Comparison of ENCODE assay signal across 17 cellular contexts in genomic region chr10:6569259-6569658, GRCh38. TPM values are rescaled to one million over a fixed set of nuclear protein-coding genes. Genes with fewer than 3 reads are reported as not detected.
DNase-seq lines count a peak whose midpoint lies in the region; ATAC-seq and TF ChIP-seq lines count a peak whose summit lies in the region.
"Had no signal": no experiment of that assay in that cellular context is flagged by ENCODE, and none has a peak within 500 bp of the region (broad histone marks: within the 10 kb centered on the region; RNA-seq: fewer than 3 reads in every experiment).

No MANE protein-coding gene starts in this region.

- no peak for ATAC-seq in CD4-positive, alpha-beta T cell (ENCODE audit: poor library complexity)
- peak; percentile 35 for ATAC-seq in activated T-helper 17 cell treated with anti-CD3 and anti-CD28 coated beads, Interleukin-2, amount 50 U/mL, for 72 hours (replicated peaks)
- ATAC-seq in HG03097 (IDR thresholded peaks at IDR 0.05; ENCODE audit: low FRiP score, unreplicated experiment): no peak
- ATAC-seq: GM23338 had no signal

- TF ChIP-seq CTCF in CD4-positive, alpha-beta T cell (IDR thresholded peaks at IDR 0.05): no peak

- no peaks in the 10 kb centered on the region for H3K9me3 Mint-ChIP-seq in activated CD4-positive, alpha-beta T cell treated with anti-CD3 and anti-CD28 coated beads, Interleukin-2, amount 10 ng/mL, durations not matched to agents 24 days and 14 days
- H3K9me3 Mint-ChIP-seq in CD4-positive, alpha-beta T cell: no peaks in the 10 kb centered on the region
- H3K9me3 Mint-ChIP-seq in activated T-helper 17 cell treated with anti-CD3 and anti-CD28 coated beads, Interleukin-2, amount 50 U/mL, for 72 hours: no peaks in the 10 kb centered on the region
- H3K9me3 Mint-ChIP-seq in immature natural killer cell: no peaks in the 10 kb centered on the region
- H3K9me3 Mint-ChIP-seq: CD14-positive monocyte, GM23338 had no signal

- no peak overlapping the region for H3K27ac ChIP-seq in CD4-positive, alpha-beta T cell (ENCODE audit: low read depth, low read length)

- POLR2A ChIA-PET in CD4-positive, alpha-beta T cell (lab: Charles Lee): interaction anchor here (0.6 to 2.8 kb wide), 3 partner anchors 26 to 39 kb away, joined by 3 to 10 read pairs (median 6); no protein-coding TSS in a partner anchor

- intact Hi-C loops in activated CD4-positive, alpha-beta T cell treated with anti-CD3 and anti-CD28 coated beads, Interleukin-2, amount 10 ng/mL, durations not matched to agents 24 days and 14 days (cut with micrococcal nuclease): no loop called here
- intact Hi-C loops in CD4-positive, alpha-beta T cell (cut with DNase I, micrococcal nuclease): no loop called here

- H3K36me3 Mint-ChIP-seq in activated CD4-positive, alpha-beta T cell treated with anti-CD3 and anti-CD28 coated beads, Interleukin-2, amount 10 ng/mL, durations not matched to agents 24 days and 14 days (ENCODE audit: low read depth): peaks cover 29% of the 10 kb centered on the region
- peaks cover 42% of the 10 kb centered on the region for H3K36me3 Mint-ChIP-seq in CD4-positive, alpha-beta T cell (ENCODE audit: low read depth)
- peaks cover 52% of the 10 kb centered on the region for H3K36me3 Mint-ChIP-seq in activated T-helper 17 cell treated with anti-CD3 and anti-CD28 coated beads, Interleukin-2, amount 50 U/mL, for 72 hours (ENCODE audit: low read depth)
- H3K36me3 Mint-ChIP-seq in immature natural killer cell: peaks cover 13 to 19% (median 14%) of the 10 kb centered on the region in 3 donors
- H3K36me3 Mint-ChIP-seq: CD14-positive monocyte had no signal

- peak; percentile 52 for DNase-seq in activated CD4-positive, alpha-beta T cell treated with anti-CD3 and anti-CD28 coated beads, Interleukin-2, amount 10 ng/mL, durations not matched to agents 24 days and 14 days
- no peak for DNase-seq in activated CD4-positive, alpha-beta T cell treated with anti-CD3 and anti-CD28 coated beads, Interleukin-2, amount 50 U/mL, for 4 hours
- DNase-seq in CD4-positive, alpha-beta T cell: no peak
- DNase-seq in immature natural killer cell: no peak
- DNase-seq in globus pallidus (ENCODE audit: low spot score): no peak
- DNase-seq in NCI-H128 (lab: John Stamatoyannopoulos, UW; ENCODE audit: unreplicated experiment): no peak
- DNase-seq: DND-41, GDM1, IMR-90, NCI-H1417 treated with DMSO at 0.1 percent for 48 hours, NCI-H2029 treated with DMSO at 0.1 percent for 48 hours, NCI-H510A treated with DMSO at 0.1 percent for 48 hours had no signal

- CTCF ChIA-PET in CD4-positive, alpha-beta T cell (lab: Charles Lee): no interaction called here

- H3K4me1 Mint-ChIP-seq in activated CD4-positive, alpha-beta T cell treated with anti-CD3 and anti-CD28 coated beads, Interleukin-2, amount 10 ng/mL, durations not matched to agents 24 days and 14 days: peaks cover 73% of the 10 kb centered on the region
- H3K4me1 Mint-ChIP-seq in CD4-positive, alpha-beta T cell (ENCODE audit: low read depth): peaks cover 93% of the 10 kb centered on the region
- peaks cover 38% of the 10 kb centered on the region for H3K4me1 Mint-ChIP-seq in activated T-helper 17 cell treated with anti-CD3 and anti-CD28 coated beads, Interleukin-2, amount 50 U/mL, for 72 hours
- H3K4me1 Mint-ChIP-seq in immature natural killer cell: peaks cover 94 to 96% of the 10 kb centered on the region in 2 donors

- H3K27ac Mint-ChIP-seq in activated CD4-positive, alpha-beta T cell treated with anti-CD3 and anti-CD28 coated beads, Interleukin-2, amount 10 ng/mL, durations not matched to agents 24 days and 14 days: peak overlapping the region; percentile 39
- peak overlapping the region; percentile 61 for H3K27ac Mint-ChIP-seq in CD4-positive, alpha-beta T cell
- peak overlapping the region; percentile 66 for H3K27ac Mint-ChIP-seq in activated T-helper 17 cell treated with anti-CD3 and anti-CD28 coated beads, Interleukin-2, amount 50 U/mL, for 72 hours
- H3K27ac Mint-ChIP-seq in immature natural killer cell: peak overlapping the region; percentile 61 to 88 (median 72)
- H3K27ac Mint-ChIP-seq: CD14-positive monocyte had no signal

- no peaks in the 10 kb centered on the region for H3K27me3 Mint-ChIP-seq in activated CD4-positive, alpha-beta T cell treated with anti-CD3 and anti-CD28 coated beads, Interleukin-2, amount 10 ng/mL, durations not matched to agents 24 days and 14 days
- H3K27me3 Mint-ChIP-seq in CD4-positive, alpha-beta T cell: no peaks in the 10 kb centered on the region
- H3K27me3 Mint-ChIP-seq in activated T-helper 17 cell treated with anti-CD3 and anti-CD28 coated beads, Interleukin-2, amount 50 U/mL, for 72 hours: no peaks in the 10 kb centered on the region
- peaks cover 0 to 3% (median 0%) of the 10 kb centered on the region in 3 donors for H3K27me3 Mint-ChIP-seq in immature natural killer cell (ENCODE audit: low read depth in 3 of 3)

- H3K9me3 ChIP-seq in CD4-positive, alpha-beta T cell (ENCODE audit: control insufficient read depth, low read length): no peaks in the 10 kb centered on the region

- H3K4me3 Mint-ChIP-seq in activated CD4-positive, alpha-beta T cell treated with anti-CD3 and anti-CD28 coated beads, Interleukin-2, amount 10 ng/mL, durations not matched to agents 24 days and 14 days: no peak overlapping the region
- peak overlapping the region; percentile 54 for H3K4me3 Mint-ChIP-seq in CD4-positive, alpha-beta T cell
- H3K4me3 Mint-ChIP-seq in activated T-helper 17 cell treated with anti-CD3 and anti-CD28 coated beads, Interleukin-2, amount 50 U/mL, for 72 hours: peak overlapping the region; percentile 61
- peak overlapping the region; percentile 2 to 69 (median 49) for H3K4me3 Mint-ChIP-seq in immature natural killer cell
- H3K4me3 Mint-ChIP-seq: GM23338 had no signal

- H3K27me3 ChIP-seq in CD4-positive, alpha-beta T cell (ENCODE audit: control insufficient read depth, insufficient read depth, low read length): no peaks in the 10 kb centered on the region

RNA-seq across cellular contexts. Expression of gene PRKCQ, which starts 10.8 kb away (rescaled TPM):
- 36.0 TPM in 2 replicates for total RNA-seq in activated CD4-positive, alpha-beta T cell treated with anti-CD3 and anti-CD28 coated beads, Interleukin-2, amount 10 ng/mL, durations not matched to agents 24 days and 14 days
- total RNA-seq in CD4-positive, alpha-beta T cell: 10 to 100 TPM; 43.4 to 43.9 TPM
- total RNA-seq in activated T-helper 17 cell treated with anti-CD3 and anti-CD28 coated beads, Interleukin-2, amount 50 U/mL, for 72 hours: 10 to 100 TPM; 35.3 to 37.8 TPM
- polyA plus RNA-seq in immature natural killer cell: 10 to 100 TPM; 20.2 to 46.5 (median 36.5) TPM
- total RNA-seq: RPMI7951 had no signal
